Comparison of ENCODE assay signal across 1 cellular context in the genomic region with DNA sequence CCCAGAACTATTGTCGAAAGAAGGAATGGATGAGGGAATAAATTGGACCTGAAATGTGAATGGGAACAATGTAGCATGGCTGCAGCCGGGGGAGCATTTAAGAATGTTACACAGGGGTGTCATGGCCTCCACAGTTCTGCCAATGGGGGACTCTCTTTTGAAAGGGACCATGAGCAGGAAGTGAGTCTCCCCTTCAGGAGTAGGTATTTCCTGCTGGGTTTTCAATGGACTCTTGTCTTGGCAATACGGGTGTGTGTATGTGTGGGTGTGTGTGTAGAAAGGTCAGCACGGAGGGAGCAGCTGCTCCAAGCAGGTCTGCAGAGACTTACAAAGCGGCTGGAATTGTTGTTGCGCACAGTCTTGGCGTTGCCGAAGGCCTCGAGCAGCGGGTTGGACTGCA.
A peak's percentile ranks its signal among the peaks of the same experiment; 100 is the strongest.
TF ChIP-seq lines count a peak whose summit lies in the region.

No MANE protein-coding gene starts in this region.

TF ChIP-seq in GM12878, 131 proteins besides CTCF, POLR2A, EP300 and RAD21:
- TF ChIP-seq CHD4 (IDR thresholded peaks at IDR 0.05) = no peak
- TF ChIP-seq POU2F2 (IDR thresholded peaks at IDR 0.05; ENCODE audit: borderline replicate concordance, low read depth, low read length) = no peak
- no peak for TF ChIP-seq NBN (IDR thresholded peaks at IDR 0.05)
- TF ChIP-seq, protein P1, sequence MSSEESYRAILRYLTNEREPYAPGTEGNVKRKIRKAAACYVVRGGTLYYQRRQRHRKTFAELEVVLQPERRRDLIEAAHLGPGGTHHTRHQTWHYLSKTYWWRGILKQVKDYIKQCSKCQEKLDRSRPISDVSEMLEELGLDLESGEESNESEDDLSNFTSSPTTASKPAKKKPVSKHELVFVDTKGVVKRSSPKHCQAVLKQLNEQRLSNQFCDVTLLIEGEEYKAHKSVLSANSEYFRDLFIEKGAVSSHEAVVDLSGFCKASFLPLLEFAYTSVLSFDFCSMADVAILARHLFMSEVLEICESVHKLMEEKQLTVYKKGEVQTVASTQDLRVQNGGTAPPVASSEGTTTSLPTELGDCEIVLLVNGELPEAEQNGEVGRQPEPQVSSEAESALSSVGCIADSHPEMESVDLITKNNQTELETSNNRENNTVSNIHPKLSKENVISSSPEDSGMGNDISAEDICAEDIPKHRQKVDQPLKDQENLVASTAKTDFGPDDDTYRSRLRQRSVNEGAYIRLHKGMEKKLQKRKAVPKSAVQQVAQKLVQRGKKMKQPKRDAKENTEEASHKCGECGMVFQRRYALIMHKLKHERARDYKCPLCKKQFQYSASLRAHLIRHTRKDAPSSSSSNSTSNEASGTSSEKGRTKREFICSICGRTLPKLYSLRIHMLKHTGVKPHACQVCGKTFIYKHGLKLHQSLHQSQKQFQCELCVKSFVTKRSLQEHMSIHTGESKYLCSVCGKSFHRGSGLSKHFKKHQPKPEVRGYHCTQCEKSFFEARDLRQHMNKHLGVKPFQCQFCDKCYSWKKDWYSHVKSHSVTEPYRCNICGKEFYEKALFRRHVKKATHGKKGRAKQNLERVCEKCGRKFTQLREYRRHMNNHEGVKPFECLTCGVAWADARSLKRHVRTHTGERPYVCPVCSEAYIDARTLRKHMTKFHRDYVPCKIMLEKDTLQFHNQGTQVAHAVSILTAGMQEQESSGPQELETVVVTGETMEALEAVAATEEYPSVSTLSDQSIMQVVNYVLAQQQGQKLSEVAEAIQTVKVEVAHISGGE (CRISPR knock-in tag; IDR thresholded peaks at IDR 0.05) = peak; percentile 49
- TF ChIP-seq GABPA (IDR thresholded peaks at IDR 0.05; ENCODE audit: low read depth) = peak; percentile 91
- no peak for TF ChIP-seq RUNX3 (IDR thresholded peaks at IDR 0.05; ENCODE audit: low read length)
- TF ChIP-seq, protein P2, sequence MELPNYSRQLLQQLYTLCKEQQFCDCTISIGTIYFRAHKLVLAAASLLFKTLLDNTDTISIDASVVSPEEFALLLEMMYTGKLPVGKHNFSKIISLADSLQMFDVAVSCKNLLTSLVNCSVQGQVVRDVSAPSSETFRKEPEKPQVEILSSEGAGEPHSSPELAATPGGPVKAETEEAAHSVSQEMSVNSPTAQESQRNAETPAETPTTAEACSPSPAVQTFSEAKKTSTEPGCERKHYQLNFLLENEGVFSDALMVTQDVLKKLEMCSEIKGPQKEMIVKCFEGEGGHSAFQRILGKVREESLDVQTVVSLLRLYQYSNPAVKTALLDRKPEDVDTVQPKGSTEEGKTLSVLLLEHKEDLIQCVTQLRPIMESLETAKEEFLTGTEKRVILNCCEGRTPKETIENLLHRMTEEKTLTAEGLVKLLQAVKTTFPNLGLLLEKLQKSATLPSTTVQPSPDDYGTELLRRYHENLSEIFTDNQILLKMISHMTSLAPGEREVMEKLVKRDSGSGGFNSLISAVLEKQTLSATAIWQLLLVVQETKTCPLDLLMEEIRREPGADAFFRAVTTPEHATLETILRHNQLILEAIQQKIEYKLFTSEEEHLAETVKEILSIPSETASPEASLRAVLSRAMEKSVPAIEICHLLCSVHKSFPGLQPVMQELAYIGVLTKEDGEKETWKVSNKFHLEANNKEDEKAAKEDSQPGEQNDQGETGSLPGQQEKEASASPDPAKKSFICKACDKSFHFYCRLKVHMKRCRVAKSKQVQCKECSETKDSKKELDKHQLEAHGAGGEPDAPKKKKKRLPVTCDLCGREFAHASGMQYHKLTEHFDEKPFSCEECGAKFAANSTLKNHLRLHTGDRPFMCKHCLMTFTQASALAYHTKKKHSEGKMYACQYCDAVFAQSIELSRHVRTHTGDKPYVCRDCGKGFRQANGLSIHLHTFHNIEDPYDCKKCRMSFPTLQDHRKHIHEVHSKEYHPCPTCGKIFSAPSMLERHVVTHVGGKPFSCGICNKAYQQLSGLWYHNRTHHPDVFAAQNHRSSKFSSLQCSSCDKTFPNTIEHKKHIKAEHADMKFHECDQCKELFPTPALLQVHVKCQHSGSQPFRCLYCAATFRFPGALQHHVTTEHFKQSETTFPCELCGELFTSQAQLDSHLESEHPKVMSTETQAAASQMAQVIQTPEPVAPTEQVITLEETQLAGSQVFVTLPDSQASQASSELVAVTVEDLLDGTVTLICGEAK (IDR thresholded peaks at IDR 0.05; ENCODE audit: borderline replicate concordance) = 0 out of 2 replicates have a peak, but pooled peaks have one; percentile 22
- peak; percentile 63 for TF ChIP-seq SIX5 (IDR thresholded peaks at IDR 0.05; ENCODE audit: low read depth, low read length, severe bottlenecking)
- TF ChIP-seq, protein P3, sequence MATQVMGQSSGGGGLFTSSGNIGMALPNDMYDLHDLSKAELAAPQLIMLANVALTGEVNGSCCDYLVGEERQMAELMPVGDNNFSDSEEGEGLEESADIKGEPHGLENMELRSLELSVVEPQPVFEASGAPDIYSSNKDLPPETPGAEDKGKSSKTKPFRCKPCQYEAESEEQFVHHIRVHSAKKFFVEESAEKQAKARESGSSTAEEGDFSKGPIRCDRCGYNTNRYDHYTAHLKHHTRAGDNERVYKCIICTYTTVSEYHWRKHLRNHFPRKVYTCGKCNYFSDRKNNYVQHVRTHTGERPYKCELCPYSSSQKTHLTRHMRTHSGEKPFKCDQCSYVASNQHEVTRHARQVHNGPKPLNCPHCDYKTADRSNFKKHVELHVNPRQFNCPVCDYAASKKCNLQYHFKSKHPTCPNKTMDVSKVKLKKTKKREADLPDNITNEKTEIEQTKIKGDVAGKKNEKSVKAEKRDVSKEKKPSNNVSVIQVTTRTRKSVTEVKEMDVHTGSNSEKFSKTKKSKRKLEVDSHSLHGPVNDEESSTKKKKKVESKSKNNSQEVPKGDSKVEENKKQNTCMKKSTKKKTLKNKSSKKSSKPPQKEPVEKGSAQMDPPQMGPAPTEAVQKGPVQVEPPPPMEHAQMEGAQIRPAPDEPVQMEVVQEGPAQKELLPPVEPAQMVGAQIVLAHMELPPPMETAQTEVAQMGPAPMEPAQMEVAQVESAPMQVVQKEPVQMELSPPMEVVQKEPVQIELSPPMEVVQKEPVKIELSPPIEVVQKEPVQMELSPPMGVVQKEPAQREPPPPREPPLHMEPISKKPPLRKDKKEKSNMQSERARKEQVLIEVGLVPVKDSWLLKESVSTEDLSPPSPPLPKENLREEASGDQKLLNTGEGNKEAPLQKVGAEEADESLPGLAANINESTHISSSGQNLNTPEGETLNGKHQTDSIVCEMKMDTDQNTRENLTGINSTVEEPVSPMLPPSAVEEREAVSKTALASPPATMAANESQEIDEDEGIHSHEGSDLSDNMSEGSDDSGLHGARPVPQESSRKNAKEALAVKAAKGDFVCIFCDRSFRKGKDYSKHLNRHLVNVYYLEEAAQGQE (IDR thresholded peaks at IDR 0.05; ENCODE audit: low read depth, low read length) = no peak
- no peak for TF ChIP-seq ZNF274 (IDR thresholded peaks at IDR 0.05; ENCODE audit: insufficient read depth, insufficient read length)
- TF ChIP-seq YY1 (IDR thresholded peaks at IDR 0.05; ENCODE audit: low read depth, low read length) = peak; percentile 96
- TF ChIP-seq RFX5 (IDR thresholded peaks at IDR 0.05; ENCODE audit: low read depth, low read length) = no peak
- TF ChIP-seq ETV6 (conservative IDR thresholded peaks at IDR 0.05 in 1 of 2, IDR thresholded peaks at IDR 0.05 in 1 of 2; ENCODE audit: borderline replicate concordance in 1 of 2, low read depth in 1 of 2) = no peak
- TF ChIP-seq SUZ12 (IDR thresholded peaks at IDR 0.05; ENCODE audit: unreplicated experiment) = no peak
- no peak for TF ChIP-seq BMI1 (IDR thresholded peaks at IDR 0.05; ENCODE audit: borderline replicate concordance)
- no peak for TF ChIP-seq TCF12 (IDR thresholded peaks at IDR 0.05; ENCODE audit: low read depth, low read length)
- peak; percentile 46 for TF ChIP-seq HCFC1 (IDR thresholded peaks at IDR 0.05; ENCODE audit: low read length)
- TF ChIP-seq, protein P4, sequence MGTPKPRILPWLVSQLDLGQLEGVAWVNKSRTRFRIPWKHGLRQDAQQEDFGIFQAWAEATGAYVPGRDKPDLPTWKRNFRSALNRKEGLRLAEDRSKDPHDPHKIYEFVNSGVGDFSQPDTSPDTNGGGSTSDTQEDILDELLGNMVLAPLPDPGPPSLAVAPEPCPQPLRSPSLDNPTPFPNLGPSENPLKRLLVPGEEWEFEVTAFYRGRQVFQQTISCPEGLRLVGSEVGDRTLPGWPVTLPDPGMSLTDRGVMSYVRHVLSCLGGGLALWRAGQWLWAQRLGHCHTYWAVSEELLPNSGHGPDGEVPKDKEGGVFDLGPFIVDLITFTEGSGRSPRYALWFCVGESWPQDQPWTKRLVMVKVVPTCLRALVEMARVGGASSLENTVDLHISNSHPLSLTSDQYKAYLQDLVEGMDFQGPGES (IDR thresholded peaks at IDR 0.05) = no peak
- TF ChIP-seq HDAC6 (IDR thresholded peaks at IDR 0.05; ENCODE audit: unreplicated experiment) = no peak
